6 cellular contexts compared by ENCODE assay signal in genomic region chr19:55534280-55534679, GRCh38. TPM values are rescaled to one million over a fixed set of nuclear protein-coding genes. Genes with fewer than 3 reads are reported as not detected.
"Had no signal": no experiment of that assay in that cellular context is flagged by ENCODE, and none has a peak within 500 bp of the region (broad histone marks: within the 10 kb centered on the region; RNA-seq: fewer than 3 reads in every experiment).

No MANE protein-coding gene starts in this region.

RNA-seq across cellular contexts. Expression of gene SBK2, which starts 2.7 kb away (rescaled TPM):
- total RNA-seq: OCI-LY7, PC-3, Peyer's patch, RPMI7951, SJSA1, SK-MEL-5 had no signal

RNA-seq across cellular contexts. Expression of gene SBK3, which starts 11.1 kb away (rescaled TPM):
- total RNA-seq: PC-3, SK-MEL-5 had no signal

RNA-seq across cellular contexts. Expression of gene SSC5D, which starts 46.0 kb away (rescaled TPM):
- total RNA-seq: PC-3, SJSA1, SK-MEL-5 had no signal
